ENCODE assay signal across 25 cellular contexts in genomic region chr6:54099201-54099600, GRCh38. TPM values are rescaled to one million over a fixed set of nuclear protein-coding genes. Genes with fewer than 3 reads are reported as not detected.
"Had no signal": no experiment of that assay in that cellular context is flagged by ENCODE, and none has a peak within 500 bp of the region (broad histone marks: within the 10 kb centered on the region; RNA-seq: fewer than 3 reads in every experiment).

No MANE protein-coding gene starts in this region.

- DNase-seq: hippocampal formation; kidney; left colon; left lung; mesendoderm; naive thymus-derived CD4-positive, alpha-beta T cell; ovary; right lobe of liver; stimulated activated CD4-positive, alpha-beta T cell treated with anti-CD3 and anti-CD28 coated beads, Interleukin-12 subunit alpha, Interleukin-12 subunit beta, amount 100 ng/mL, for 4 hours; stimulated activated CD4-positive, alpha-beta T cell treated with anti-CD3 and anti-CD28 coated beads, Interleukin-15, amount 100 ng/mL, for 24 hours; stimulated activated CD4-positive, alpha-beta T cell treated with anti-CD3 and anti-CD28 coated beads, Interleukin-2, amount 100 ng/mL, for 24 hours; stimulated activated CD4-positive, alpha-beta T cell treated with anti-CD3 and anti-CD28 coated beads, Interleukin-4, amount 100 ng/mL, for 1 hour; stimulated activated naive B cell treated with anti-CD40 and anti-IgM and Interleukin-4, amounts not matched to agents 10 μg/mL and 1 μg/mL and 100 μg/mL, for 72 hours; stimulated activated naive CD8-positive, alpha-beta T cell treated with anti-CD3 and anti-CD28 coated beads, Interleukin-15, Interleukin-2, amounts not matched to agents 100 U/mL and 50 U/mL, for 24 hours; stomach; testis; thyroid gland; transverse colon; upper lobe of left lung had no signal

- FAIRE-seq: kidney had no signal

RNA-seq across cellular contexts. Expression of gene MLIP, which starts 12.0 kb away (rescaled TPM):
- total RNA-seq: mononuclear cell; naive thymus-derived CD4-positive, alpha-beta T cell; natural killer cell treated with Interleukin-12 subunit alpha and Interleukin-12 subunit beta and Interleukin-15 and Interleukin-18, amount 100 ng/mL, for 72 hours; progenitor cell of endocrine pancreas; smooth muscle cell; stomach; vagina had no signal
- polyA plus RNA-seq: naive thymus-derived CD4-positive, alpha-beta T cell; neural cell; smooth muscle cell had no signal
